In genomic region chr13:99416411-99417121, GRCh38 we compare ENCODE assay signal across 13 cellular contexts.
DNase-seq lines count a peak whose midpoint lies in the region; ATAC-seq and TF ChIP-seq lines count a peak whose summit lies in the region.
"Had no signal": no experiment of that assay in that cellular context is flagged by ENCODE, and none has a peak within 500 bp of the region (broad histone marks: within the 10 kb centered on the region; RNA-seq: fewer than 3 reads in every experiment).

No MANE protein-coding gene starts in this region.

- WGBS in right lobe of liver (ENCODE audit: insufficient coverage, low coverage, low lambda C conversion rate, missing lambda C conversion rate), result 90% methylated on average over 2 of the region's 24 CpGs
- WGBS in testis, 2 donors, result 76 to 79% methylated on average over 18 to 24 of the region's 24 CpGs

- H3K4me1 Mint-ChIP-seq in activated naive CD4-positive, alpha-beta T cell treated with anti-CD3 and anti-CD28 coated beads for 36 hours (ENCODE audit: low read depth), result peaks cover 63% of the 10 kb centered on the region
- peaks cover 31% of the 10 kb centered on the region for H3K4me1 Mint-ChIP-seq in activated CD8-positive, alpha-beta T cell treated with anti-CD3 and anti-CD28 coated beads, Interleukin-2, amount 10 ng/mL, durations not matched to agents 7 days and 5 days (ENCODE audit: low read depth)

- H3K27ac Mint-ChIP-seq in activated naive CD4-positive, alpha-beta T cell treated with anti-CD3 and anti-CD28 coated beads for 36 hours, result no peak overlapping the region
- peak overlapping the region; percentile 76 for H3K27ac Mint-ChIP-seq in activated CD8-positive, alpha-beta T cell treated with anti-CD3 and anti-CD28 coated beads, Interleukin-2, amount 10 ng/mL, durations not matched to agents 7 days and 5 days

- intact Hi-C loops in activated naive CD4-positive, alpha-beta T cell treated with anti-CD3 and anti-CD28 coated beads for 36 hours (cut with micrococcal nuclease), result loop anchor here (1.0 to 5.0 kb wide), 5 partner anchors 18 to 419 kb away; no protein-coding TSS in a partner anchor
- intact Hi-C loops in right lobe of liver (cut with DNase I) (no loop called here), testis (cut with DNase I; ENCODE audit: low total_unique reads) (no loop called here)

- H3K27ac ChIP-seq in right lobe of liver, result no peak overlapping the region
- H3K27ac ChIP-seq in testis, result peak overlapping the region in 1 of 2 donors; percentile 41
- H3K27ac ChIP-seq: RWPE1 had no signal

- no peak for TF ChIP-seq CTCF in right lobe of liver (IDR thresholded peaks at IDR 0.05)
- TF ChIP-seq CTCF in testis (IDR thresholded peaks at IDR 0.05), result no peak

- H3K9me3 ChIP-seq in right lobe of liver, result no peaks in the 10 kb centered on the region
- no peaks in the 10 kb centered on the region for H3K9me3 ChIP-seq in testis

- CTCF ChIA-PET in activated naive CD4-positive, alpha-beta T cell treated with anti-CD3 and anti-CD28 coated beads for 36 hours (lab: Charles Lee), result interaction anchor here (1.6 to 11.8 kb wide), 4 partner anchors 9 to 29 kb away, joined by 4 to 118 read pairs (median 42); no protein-coding TSS in a partner anchor
- CTCF ChIA-PET in activated CD8-positive, alpha-beta T cell treated with anti-CD3 and anti-CD28 coated beads, Interleukin-2, amount 10 ng/mL, durations not matched to agents 7 days and 5 days (lab: Charles Lee), result interaction anchor here (1.6 to 11.6 kb wide), 6 partner anchors 9 to 147 kb away, joined by 4 to 170 read pairs (median 8); no protein-coding TSS in a partner anchor

- no peak overlapping the region for H3K4me3 Mint-ChIP-seq in activated naive CD4-positive, alpha-beta T cell treated with anti-CD3 and anti-CD28 coated beads for 36 hours
- peak overlapping the region; percentile 35 for H3K4me3 Mint-ChIP-seq in activated CD8-positive, alpha-beta T cell treated with anti-CD3 and anti-CD28 coated beads, Interleukin-2, amount 10 ng/mL, durations not matched to agents 7 days and 5 days

- no peaks in the 10 kb centered on the region for H3K4me1 ChIP-seq in right lobe of liver
- H3K4me1 ChIP-seq in testis, result peaks cover 27% of the 10 kb centered on the region

- peaks cover 2% of the 10 kb centered on the region for H3K27me3 Mint-ChIP-seq in activated naive CD4-positive, alpha-beta T cell treated with anti-CD3 and anti-CD28 coated beads for 36 hours (ENCODE audit: low read depth)
- no peaks in the 10 kb centered on the region for H3K27me3 Mint-ChIP-seq in activated CD8-positive, alpha-beta T cell treated with anti-CD3 and anti-CD28 coated beads, Interleukin-2, amount 10 ng/mL, durations not matched to agents 7 days and 5 days (ENCODE audit: low read depth)
- H3K27me3 Mint-ChIP-seq: naive B cell had no signal

- H3K4me3 ChIP-seq in right lobe of liver (no peak overlapping the region), testis (no peak overlapping the region)

- DNase-seq in activated naive CD4-positive, alpha-beta T cell treated with anti-CD3 and anti-CD28 coated beads, Interleukin-2, amount 50 U/mL, for 16 hours, result peak; percentile 47
- DNase-seq in activated naive CD4-positive, alpha-beta T cell treated with anti-CD3 and anti-CD28 coated beads for 36 hours, result no peak
- no peak for DNase-seq in activated CD8-positive, alpha-beta T cell treated with anti-CD3 and anti-CD28 coated beads, Interleukin-2, amount 10 ng/mL, durations not matched to agents 7 days and 5 days
- peak in 2 of 3 donors; percentile 37 to 50 for DNase-seq in right lobe of liver
- peak; percentile 31 for DNase-seq in testis
- no peak for DNase-seq in NCI-H524 treated with DMSO at 0.1 percent for 48 hours (lab: John Stamatoyannopoulos, UW)
- DNase-seq: cortex of kidney, DMS 273 treated with DMSO at 0.1 percent for 48 hours, naive B cell, NCI-H2171 treated with DMSO at 0.1 percent for 48 hours had no signal

- H3K36me3 ChIP-seq in right lobe of liver, result no peaks in the 10 kb centered on the region
- H3K36me3 ChIP-seq in testis (ENCODE audit: low read depth, missing control alignments), result no peaks in the 10 kb centered on the region

- H3K36me3 Mint-ChIP-seq in activated naive CD4-positive, alpha-beta T cell treated with anti-CD3 and anti-CD28 coated beads for 36 hours (ENCODE audit: low read depth), result peaks cover 9% of the 10 kb centered on the region
- peaks cover 7% of the 10 kb centered on the region for H3K36me3 Mint-ChIP-seq in activated CD8-positive, alpha-beta T cell treated with anti-CD3 and anti-CD28 coated beads, Interleukin-2, amount 10 ng/mL, durations not matched to agents 7 days and 5 days (ENCODE audit: low read depth)
- H3K36me3 Mint-ChIP-seq: naive B cell had no signal

- H3K9me3 Mint-ChIP-seq in activated naive CD4-positive, alpha-beta T cell treated with anti-CD3 and anti-CD28 coated beads for 36 hours, result no peaks in the 10 kb centered on the region
- H3K9me3 Mint-ChIP-seq in activated CD8-positive, alpha-beta T cell treated with anti-CD3 and anti-CD28 coated beads, Interleukin-2, amount 10 ng/mL, durations not matched to agents 7 days and 5 days (ENCODE audit: insufficient read depth), result peaks cover 7% of the 10 kb centered on the region

- H3K27me3 ChIP-seq in right lobe of liver (no peaks in the 10 kb centered on the region), testis (no peaks in the 10 kb centered on the region)

- peak; percentile 23 for ATAC-seq in activated CD8-positive, alpha-beta T cell treated with anti-CD3 and anti-CD28 coated beads, Interleukin-2, amount 10 ng/mL, durations not matched to agents 7 days and 5 days
- ATAC-seq in right lobe of liver, result no peak
- no peak for ATAC-seq in GM21390 (IDR thresholded peaks at IDR 0.05; ENCODE audit: unreplicated experiment)
- ATAC-seq in GM18867 (IDR thresholded peaks at IDR 0.05; ENCODE audit: unreplicated experiment), result no peak

- POLR2A ChIA-PET in activated CD8-positive, alpha-beta T cell treated with anti-CD3 and anti-CD28 coated beads, Interleukin-2, amount 10 ng/mL, durations not matched to agents 7 days and 5 days (lab: Charles Lee), result interaction anchor here (1.0 to 1.2 kb wide), 2 partner anchors 18 to 329 kb away, joined by 3 to 4 read pairs; no protein-coding TSS in a partner anchor

- TF ChIP-seq POLR2A in right lobe of liver (IDR thresholded peaks at IDR 0.05) (no peak), testis (IDR thresholded peaks at IDR 0.05) (no peak)

Comparison
In these comparisons a context has a peak if more than half of its experiments do, and no peak if none do; other contexts are left out.
1. DNase-seq: peak in activated naive CD4-positive, alpha-beta T cell treated with anti-CD3 and anti-CD28 coated beads, Interleukin-2, amount 50 U/mL, for 16 hours (single experiment), right lobe of liver (2 of 3) and testis (single experiment); none in activated naive CD4-positive, alpha-beta T cell treated with anti-CD3 and anti-CD28 coated beads for 36 hours (single experiment), activated CD8-positive, alpha-beta T cell treated with anti-CD3 and anti-CD28 coated beads, Interleukin-2, amount 10 ng/mL, durations not matched to agents 7 days and 5 days (single experiment) and NCI-H524 treated with DMSO at 0.1 percent for 48 hours (single experiment).